10 cellular contexts compared by ENCODE assay signal in genomic region chr5:106680330-106680729, GRCh38.
A peak's percentile ranks its signal among the peaks of the same experiment; 100 is the strongest.
DNase-seq lines count a peak whose midpoint lies in the region; ATAC-seq, FAIRE-seq and TF ChIP-seq lines count a peak whose summit lies in the region.
"Had no signal": no experiment of that assay in that cellular context is flagged by ENCODE, and none has a peak within 500 bp of the region (broad histone marks: within the 10 kb centered on the region; RNA-seq: fewer than 3 reads in every experiment).

No MANE protein-coding gene starts in this region.

- peak; percentile 30 for FAIRE-seq in H54 (lab: Jason Lieb, UNC)

- H3K4me3 ChIP-seq in Loucy (ENCODE audit: low read length, poor library complexity, severe bottlenecking) = peak overlapping the region; percentile 37
- H3K4me3 ChIP-seq in adrenal gland = no peak overlapping the region

- H3K27me3 ChIP-seq in Loucy (ENCODE audit: insufficient read depth, low read length, poor library complexity, severe bottlenecking) = no peaks in the 10 kb centered on the region
- H3K27me3 ChIP-seq in adrenal gland = no peaks in the 10 kb centered on the region

- no peak overlapping the region for H3K9ac ChIP-seq in Loucy (ENCODE audit: low read depth, low read length, poor library complexity, severe bottlenecking)

- H2AFZ ChIP-seq in Loucy (ENCODE audit: low read length) = peak overlapping the region; percentile 57; the same call in 1 of the 2 replicates

- no peaks in the 10 kb centered on the region for H3K79me2 ChIP-seq in Loucy (ENCODE audit: insufficient read depth, low read length)

- TF ChIP-seq CTCF in Loucy (conservative IDR thresholded peaks at IDR 0.05; ENCODE audit: low read length) = no peak
- no peak for TF ChIP-seq CTCF in adrenal gland (IDR thresholded peaks at IDR 0.05)

- peak; percentile 71 for ATAC-seq in GM18498 (IDR thresholded peaks at IDR 0.05; ENCODE audit: unreplicated experiment)
- ATAC-seq: WTC11 had no signal

- no peak for TF ChIP-seq POLR2A in H54 (IDR thresholded peaks at IDR 0.05; ENCODE audit: low read depth, low read length)
- no peak for TF ChIP-seq POLR2A in adrenal gland (IDR thresholded peaks at IDR 0.05)

- intact Hi-C loops in adrenal gland (cut with DNase I) = no loop called here

- DNase-seq in H54 (ENCODE audit: insufficient read length, low spot score) (no peak), iris pigment epithelial cell (ENCODE audit: low read depth) (peak; percentile 7), T-helper 2 cell (no peak), adrenal gland (no peak), NCI-H2196 treated with DMSO at 0.1 percent for 48 hours (lab: John Stamatoyannopoulos, UW; ENCODE audit: unreplicated experiment) (no peak)
- DNase-seq in stimulated activated CD4-positive, alpha-beta T cell treated with anti-CD3 and anti-CD28 coated beads, Interleukin-4, amount 100 ng/mL, for 1 hour = no peak
- DNase-seq: naive B cell had no signal

- H4K20me1 ChIP-seq in Loucy (ENCODE audit: insufficient read depth, low read length, poor library complexity, severe bottlenecking) = no peaks in the 10 kb centered on the region

- H3K9me3 ChIP-seq in Loucy (ENCODE audit: insufficient read depth, low read depth, low read length) (no peaks in the 10 kb centered on the region), adrenal gland (replicated peaks in 1 of 3) (no peaks in the 10 kb centered on the region)

- peak overlapping the region; percentile 40 for H3K4me2 ChIP-seq in Loucy (ENCODE audit: low read depth, low read length, poor library complexity, severe bottlenecking)

- H3K4me1 ChIP-seq in Loucy (ENCODE audit: insufficient read depth, low read length, poor library complexity, severe bottlenecking) (no peaks in the 10 kb centered on the region), adrenal gland (replicated peaks in 1 of 2) (no peaks in the 10 kb centered on the region)

- H3K36me3 ChIP-seq in Loucy (ENCODE audit: insufficient read depth, low read length) (no peaks in the 10 kb centered on the region), adrenal gland (replicated peaks in 1 of 2) (no peaks in the 10 kb centered on the region)

- no peaks in the 10 kb centered on the region for H3K9me2 ChIP-seq in Loucy (replicated peaks; ENCODE audit: low read depth, low read length)

- H3K27ac ChIP-seq in adrenal gland = no peak overlapping the region

- WGBS in adrenal gland, 4 donors = 47 to 58% (median 53%) methylated on average over 1 of the region's 1 CpG

- H3F3A ChIP-seq in Loucy (ENCODE audit: low read depth) = no peaks in the 10 kb centered on the region
